Comparison of ENCODE assay signal across 2 cellular contexts in the genomic region with DNA sequence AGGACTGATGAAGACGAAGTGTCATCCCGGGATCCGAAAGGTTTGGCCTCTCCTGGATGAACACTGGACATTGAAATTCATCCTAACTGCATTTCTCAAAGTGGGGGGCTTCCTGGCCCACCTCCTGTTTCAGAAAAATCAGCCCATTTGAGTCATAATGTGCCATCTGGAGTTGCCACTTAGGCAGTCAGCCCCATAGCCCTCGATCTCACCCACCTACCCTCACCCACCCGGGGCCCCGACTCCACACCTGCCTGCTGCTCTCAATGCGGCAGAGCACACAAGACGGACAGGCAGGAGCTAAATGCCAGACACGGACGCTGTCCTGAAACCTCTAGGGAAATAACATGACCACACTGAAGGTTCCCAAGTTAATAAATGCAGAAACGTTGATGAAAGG.
TF ChIP-seq lines count a peak whose summit lies in the region.

No MANE protein-coding gene starts in this region.

TF ChIP-seq in SK-N-SH, 30 proteins besides CTCF, POLR2A, EP300 and RAD21 (continued from another document):
- TF ChIP-seq, protein P1, sequence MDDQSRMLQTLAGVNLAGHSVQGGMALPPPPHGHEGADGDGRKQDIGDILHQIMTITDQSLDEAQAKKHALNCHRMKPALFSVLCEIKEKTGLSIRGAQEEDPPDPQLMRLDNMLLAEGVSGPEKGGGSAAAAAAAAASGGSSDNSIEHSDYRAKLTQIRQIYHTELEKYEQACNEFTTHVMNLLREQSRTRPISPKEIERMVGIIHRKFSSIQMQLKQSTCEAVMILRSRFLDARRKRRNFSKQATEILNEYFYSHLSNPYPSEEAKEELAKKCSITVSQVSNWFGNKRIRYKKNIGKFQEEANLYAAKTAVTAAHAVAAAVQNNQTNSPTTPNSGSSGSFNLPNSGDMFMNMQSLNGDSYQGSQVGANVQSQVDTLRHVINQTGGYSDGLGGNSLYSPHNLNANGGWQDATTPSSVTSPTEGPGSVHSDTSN (IDR thresholded peaks at IDR 0.05) = no peak
- TF ChIP-seq, protein P2, sequence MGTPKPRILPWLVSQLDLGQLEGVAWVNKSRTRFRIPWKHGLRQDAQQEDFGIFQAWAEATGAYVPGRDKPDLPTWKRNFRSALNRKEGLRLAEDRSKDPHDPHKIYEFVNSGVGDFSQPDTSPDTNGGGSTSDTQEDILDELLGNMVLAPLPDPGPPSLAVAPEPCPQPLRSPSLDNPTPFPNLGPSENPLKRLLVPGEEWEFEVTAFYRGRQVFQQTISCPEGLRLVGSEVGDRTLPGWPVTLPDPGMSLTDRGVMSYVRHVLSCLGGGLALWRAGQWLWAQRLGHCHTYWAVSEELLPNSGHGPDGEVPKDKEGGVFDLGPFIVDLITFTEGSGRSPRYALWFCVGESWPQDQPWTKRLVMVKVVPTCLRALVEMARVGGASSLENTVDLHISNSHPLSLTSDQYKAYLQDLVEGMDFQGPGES (IDR thresholded peaks at IDR 0.05; ENCODE audit: low read depth, low read length) = no peak
- TF ChIP-seq MEF2A (IDR thresholded peaks at IDR 0.05; ENCODE audit: borderline replicate concordance, low read depth) (no peak), TEAD4 (IDR thresholded peaks at IDR 0.05; ENCODE audit: borderline replicate concordance, insufficient read depth) (no peak), EZH2phosphoT487 (IDR thresholded peaks at IDR 0.05; ENCODE audit: borderline replicate concordance, low read depth) (no peak), JUND (IDR thresholded peaks at IDR 0.05) (no peak), FOSL2 (IDR thresholded peaks at IDR 0.05; ENCODE audit: borderline replicate concordance, low read depth) (no peak), RCOR1 (IDR thresholded peaks at IDR 0.05; ENCODE audit: low read length) (no peak)
- TF ChIP-seq, protein P3, sequence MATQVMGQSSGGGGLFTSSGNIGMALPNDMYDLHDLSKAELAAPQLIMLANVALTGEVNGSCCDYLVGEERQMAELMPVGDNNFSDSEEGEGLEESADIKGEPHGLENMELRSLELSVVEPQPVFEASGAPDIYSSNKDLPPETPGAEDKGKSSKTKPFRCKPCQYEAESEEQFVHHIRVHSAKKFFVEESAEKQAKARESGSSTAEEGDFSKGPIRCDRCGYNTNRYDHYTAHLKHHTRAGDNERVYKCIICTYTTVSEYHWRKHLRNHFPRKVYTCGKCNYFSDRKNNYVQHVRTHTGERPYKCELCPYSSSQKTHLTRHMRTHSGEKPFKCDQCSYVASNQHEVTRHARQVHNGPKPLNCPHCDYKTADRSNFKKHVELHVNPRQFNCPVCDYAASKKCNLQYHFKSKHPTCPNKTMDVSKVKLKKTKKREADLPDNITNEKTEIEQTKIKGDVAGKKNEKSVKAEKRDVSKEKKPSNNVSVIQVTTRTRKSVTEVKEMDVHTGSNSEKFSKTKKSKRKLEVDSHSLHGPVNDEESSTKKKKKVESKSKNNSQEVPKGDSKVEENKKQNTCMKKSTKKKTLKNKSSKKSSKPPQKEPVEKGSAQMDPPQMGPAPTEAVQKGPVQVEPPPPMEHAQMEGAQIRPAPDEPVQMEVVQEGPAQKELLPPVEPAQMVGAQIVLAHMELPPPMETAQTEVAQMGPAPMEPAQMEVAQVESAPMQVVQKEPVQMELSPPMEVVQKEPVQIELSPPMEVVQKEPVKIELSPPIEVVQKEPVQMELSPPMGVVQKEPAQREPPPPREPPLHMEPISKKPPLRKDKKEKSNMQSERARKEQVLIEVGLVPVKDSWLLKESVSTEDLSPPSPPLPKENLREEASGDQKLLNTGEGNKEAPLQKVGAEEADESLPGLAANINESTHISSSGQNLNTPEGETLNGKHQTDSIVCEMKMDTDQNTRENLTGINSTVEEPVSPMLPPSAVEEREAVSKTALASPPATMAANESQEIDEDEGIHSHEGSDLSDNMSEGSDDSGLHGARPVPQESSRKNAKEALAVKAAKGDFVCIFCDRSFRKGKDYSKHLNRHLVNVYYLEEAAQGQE (IDR thresholded peaks at IDR 0.05; ENCODE audit: low read depth, low read length) = no peak

TF ChIP-seq in SK-N-SH treated with all-trans-retinoic acid at 6 μM for 48 hours, 23 proteins besides CTCF, POLR2A, EP300 and RAD21 (continued from another document):
- TF ChIP-seq ZNF70 (CRISPR knock-in tag; IDR thresholded peaks at IDR 0.05) = no peak
- no peak for TF ChIP-seq PPARA (CRISPR knock-in tag; IDR thresholded peaks at IDR 0.05; ENCODE audit: borderline replicate concordance)
- TF ChIP-seq ZFP30 (CRISPR knock-in tag; IDR thresholded peaks at IDR 0.05) = no peak
- no peak for TF ChIP-seq CSDC2 (CRISPR knock-in tag; IDR thresholded peaks at IDR 0.05)
- TF ChIP-seq SNAI2 (CRISPR knock-in tag; IDR thresholded peaks at IDR 0.05) = no peak
- no peak for TF ChIP-seq OSR1 (CRISPR knock-in tag; IDR thresholded peaks at IDR 0.05)
- no peak for TF ChIP-seq ZNF8 (CRISPR knock-in tag; IDR thresholded peaks at IDR 0.05)
- TF ChIP-seq, protein P4, sequence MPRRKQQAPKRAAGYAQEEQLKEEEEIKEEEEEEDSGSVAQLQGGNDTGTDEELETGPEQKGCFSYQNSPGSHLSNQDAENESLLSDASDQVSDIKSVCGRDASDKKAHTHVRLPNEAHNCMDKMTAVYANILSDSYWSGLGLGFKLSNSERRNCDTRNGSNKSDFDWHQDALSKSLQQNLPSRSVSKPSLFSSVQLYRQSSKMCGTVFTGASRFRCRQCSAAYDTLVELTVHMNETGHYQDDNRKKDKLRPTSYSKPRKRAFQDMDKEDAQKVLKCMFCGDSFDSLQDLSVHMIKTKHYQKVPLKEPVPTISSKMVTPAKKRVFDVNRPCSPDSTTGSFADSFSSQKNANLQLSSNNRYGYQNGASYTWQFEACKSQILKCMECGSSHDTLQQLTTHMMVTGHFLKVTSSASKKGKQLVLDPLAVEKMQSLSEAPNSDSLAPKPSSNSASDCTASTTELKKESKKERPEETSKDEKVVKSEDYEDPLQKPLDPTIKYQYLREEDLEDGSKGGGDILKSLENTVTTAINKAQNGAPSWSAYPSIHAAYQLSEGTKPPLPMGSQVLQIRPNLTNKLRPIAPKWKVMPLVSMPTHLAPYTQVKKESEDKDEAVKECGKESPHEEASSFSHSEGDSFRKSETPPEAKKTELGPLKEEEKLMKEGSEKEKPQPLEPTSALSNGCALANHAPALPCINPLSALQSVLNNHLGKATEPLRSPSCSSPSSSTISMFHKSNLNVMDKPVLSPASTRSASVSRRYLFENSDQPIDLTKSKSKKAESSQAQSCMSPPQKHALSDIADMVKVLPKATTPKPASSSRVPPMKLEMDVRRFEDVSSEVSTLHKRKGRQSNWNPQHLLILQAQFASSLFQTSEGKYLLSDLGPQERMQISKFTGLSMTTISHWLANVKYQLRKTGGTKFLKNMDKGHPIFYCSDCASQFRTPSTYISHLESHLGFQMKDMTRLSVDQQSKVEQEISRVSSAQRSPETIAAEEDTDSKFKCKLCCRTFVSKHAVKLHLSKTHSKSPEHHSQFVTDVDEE (CRISPR knock-in tag; IDR thresholded peaks at IDR 0.05) = no peak
- TF ChIP-seq ISL1 (CRISPR knock-in tag; IDR thresholded peaks at IDR 0.05) = no peak
- no peak for TF ChIP-seq TCF4 (CRISPR knock-in tag; IDR thresholded peaks at IDR 0.05; ENCODE audit: borderline replicate concordance)
